Comparison of ENCODE assay signal across 25 cellular contexts in genomic region chr16:23122107-23122506, GRCh38.
"Had no signal": no experiment of that assay in that cellular context is flagged by ENCODE, and none has a peak within 500 bp of the region (broad histone marks: within the 10 kb centered on the region; RNA-seq: fewer than 3 reads in every experiment).

No MANE protein-coding gene starts in this region.

- H3K9ac ChIP-seq: neural progenitor cell had no signal

- H3K27ac ChIP-seq: left lung, lower lobe of right lung, neural progenitor cell, ovary, suprapubic skin, thyroid gland, upper lobe of left lung had no signal

- H3K36me3 ChIP-seq: esophagus squamous epithelium, heart left ventricle, left lung, lower lobe of right lung, neural progenitor cell, ovary, suprapubic skin, thyroid gland, upper lobe of left lung had no signal

- ATAC-seq: effector memory CD8-positive, alpha-beta T cell; heart left ventricle; left lung; lower lobe of right lung; natural killer cell treated with Interleukin-12 subunit alpha and Interleukin-12 subunit beta and Interleukin-15 and Interleukin-18, amount 100 ng/mL, for 72 hours; right cardiac atrium; stimulated activated effector memory CD8-positive, alpha-beta T cell treated with anti-CD3 and anti-CD28 coated beads, Interleukin-12 subunit alpha, Interleukin-12 subunit beta, amount 100 ng/mL, for 72 hours; stimulated activated naive CD8-positive, alpha-beta T cell treated with anti-CD3 and anti-CD28 coated beads, Interleukin-15, Interleukin-2, amounts not matched to agents 100 U/mL and 50 U/mL, for 24 hours had no signal

- H2AFZ ChIP-seq: neural progenitor cell had no signal

- H3K4me2 ChIP-seq: smooth muscle cell had no signal

- H3K9me3 ChIP-seq: esophagus squamous epithelium, heart left ventricle, left lung, lower lobe of right lung, ovary, suprapubic skin, thyroid gland, upper lobe of left lung had no signal

- FAIRE-seq: colon had no signal

- DNase-seq: cerebellar nuclear complex; effector memory CD8-positive, alpha-beta T cell; esophagus squamous epithelium; foreskin fibroblast; heart left ventricle; hypothalamus; islet precursor cell; left lung; lower lobe of right lung; mesenchymal stem cell; midbrain; nucleus accumbens; ovary; right cardiac atrium; stimulated activated CD4-positive, alpha-beta T cell treated with anti-CD3 and anti-CD28 coated beads, Interleukin-2, amount 100 ng/mL, for 48 hours; stimulated activated CD8-positive, alpha-beta memory T cell treated with anti-CD3 and anti-CD28 coated beads, Interleukin-4, amount 100 ng/mL, for 48 hours; stimulated activated naive CD8-positive, alpha-beta T cell treated with anti-CD3 and anti-CD28 coated beads, Interleukin-15, Interleukin-2, amounts not matched to agents 100 U/mL and 50 U/mL, for 24 hours; thyroid gland; upper lobe of left lung had no signal

- H3K4me3 ChIP-seq: esophagus squamous epithelium, heart left ventricle, left lung, lower lobe of right lung, neural progenitor cell, ovary, smooth muscle cell, suprapubic skin, thyroid gland, upper lobe of left lung had no signal

- H3K27me3 ChIP-seq: esophagus squamous epithelium, heart left ventricle, left lung, neural progenitor cell, ovary, suprapubic skin, thyroid gland, upper lobe of left lung had no signal
